8 cellular contexts compared by ENCODE assay signal in the genomic region with DNA sequence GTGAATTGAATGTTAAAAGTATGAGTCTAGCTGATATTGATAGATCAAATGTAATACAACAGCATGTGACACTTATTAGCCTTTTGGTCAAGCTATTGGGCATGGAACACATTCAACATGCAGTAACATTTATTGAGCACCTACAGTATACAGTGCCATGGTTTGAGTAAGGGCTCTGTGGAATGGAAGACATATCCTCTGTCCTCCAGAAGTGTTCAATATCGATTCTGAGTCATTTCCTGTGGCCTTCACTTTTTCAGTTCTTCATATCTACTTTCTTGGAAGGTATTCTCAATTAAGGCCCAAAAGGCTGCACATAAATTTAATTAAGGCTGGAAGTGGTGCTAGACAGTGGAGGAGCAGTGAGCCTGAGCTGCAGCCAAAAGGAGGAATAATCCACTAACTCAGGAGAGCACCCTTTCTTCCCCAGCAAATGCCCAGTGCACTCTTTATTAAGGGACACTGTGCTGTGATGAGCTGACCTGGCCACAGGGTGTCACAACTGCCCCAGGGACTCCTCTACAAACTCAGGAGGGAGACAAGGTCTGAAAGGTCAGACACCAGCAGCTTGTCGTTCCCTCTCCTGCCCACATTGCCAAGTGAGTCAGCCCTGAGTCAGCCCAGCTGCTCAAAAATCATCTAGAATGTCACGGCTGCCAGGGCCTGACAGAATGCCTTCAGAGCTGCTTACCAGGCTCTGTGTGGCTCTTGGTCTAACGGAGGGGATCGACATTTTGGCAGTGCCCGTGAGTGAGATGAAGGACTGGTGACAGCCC.
DNase-seq lines count a peak whose midpoint lies in the region; ATAC-seq, FAIRE-seq and TF ChIP-seq lines count a peak whose summit lies in the region.

No MANE protein-coding gene starts in this region.

- H3K9me3 ChIP-seq in CD8-positive, alpha-beta memory T cell (ENCODE audit: low read length), result no peaks in the 10 kb centered on the region
- H3K9me3 ChIP-seq in right atrium auricular region (no peaks in the 10 kb centered on the region), small intestine (ENCODE audit: control insufficient read depth, low read depth) (no peaks in the 10 kb centered on the region)

- TF ChIP-seq CTCF in right atrium auricular region (IDR thresholded peaks at IDR 0.05) (peak; percentile 20 to 66), CD14-positive monocyte (IDR thresholded peaks at IDR 0.05) (no peak)

- CTCF ChIA-PET in CD8-positive, alpha-beta memory T cell (lab: Charles Lee), result interaction anchor here (0.7 to 2.4 kb wide), 13 partner anchors 10 to 393 kb away, joined by 3 to 36 read pairs (median 4); no protein-coding TSS in a partner anchor

- no peaks in the 10 kb centered on the region for H3K36me3 Mint-ChIP-seq in CD8-positive, alpha-beta memory T cell
- H3K36me3 Mint-ChIP-seq in activated naive CD8-positive, alpha-beta T cell treated with anti-CD3 and anti-CD28 coated beads, Interleukin-2, amount 10 ng/mL, durations not matched to agents 7 days and 5 days, result no peaks in the 10 kb centered on the region
- no peaks in the 10 kb centered on the region for H3K36me3 Mint-ChIP-seq in CD14-positive monocyte

- H3K4me1 Mint-ChIP-seq in CD8-positive, alpha-beta memory T cell, result peaks cover 11 to 47% (median 29%) of the 10 kb centered on the region in 3 donors
- peaks cover 17% of the 10 kb centered on the region for H3K4me1 Mint-ChIP-seq in activated naive CD8-positive, alpha-beta T cell treated with anti-CD3 and anti-CD28 coated beads, Interleukin-2, amount 10 ng/mL, durations not matched to agents 7 days and 5 days
- H3K4me1 Mint-ChIP-seq in CD14-positive monocyte, result no peaks in the 10 kb centered on the region

- peaks cover 7% of the 10 kb centered on the region for H3K4me1 ChIP-seq in CD8-positive, alpha-beta memory T cell (ENCODE audit: insufficient read depth, low read length)
- H3K4me1 ChIP-seq in right atrium auricular region (no peaks in the 10 kb centered on the region), small intestine (ENCODE audit: control insufficient read depth in 2 of 2, insufficient read depth in 1 of 2, low read depth in 1 of 2, low read length in 1 of 2) (peaks cover 3% of the 10 kb centered on the region in 2 donors)

- no peak overlapping the region for H3K27ac ChIP-seq in CD8-positive, alpha-beta memory T cell (ENCODE audit: low read depth, low read length)
- H3K27ac ChIP-seq in right atrium auricular region (peak overlapping the region in 1 of 2 donors; percentile 29), small intestine (ENCODE audit: low read depth in 1 of 2, low read length in 1 of 2) (no peak overlapping the region)

- 7 to 32% (median 11%) methylated on average over 6 of the region's 6 CpGs for WGBS in small intestine, 3 donors

- H3K36me3 ChIP-seq in CD8-positive, alpha-beta memory T cell (ENCODE audit: insufficient read depth, low read length), result no peaks in the 10 kb centered on the region
- H3K36me3 ChIP-seq in right atrium auricular region (no peaks in the 10 kb centered on the region), small intestine (ENCODE audit: control insufficient read depth in 2 of 2, insufficient read depth in 2 of 2, low read length in 2 of 2) (no peaks in the 10 kb centered on the region)

- peak; percentile 99 for ATAC-seq in activated naive CD8-positive, alpha-beta T cell treated with anti-CD3 and anti-CD28 coated beads, Interleukin-2, amount 10 ng/mL, durations not matched to agents 7 days and 5 days (ENCODE audit: low read depth)
- ATAC-seq in HG02973 (IDR thresholded peaks at IDR 0.05; ENCODE audit: unreplicated experiment), result no peak

- no peaks in the 10 kb centered on the region for H3K27me3 ChIP-seq in CD8-positive, alpha-beta memory T cell (ENCODE audit: insufficient read depth, low read length, poor library complexity, severe bottlenecking)
- H3K27me3 ChIP-seq in right atrium auricular region (no peaks in the 10 kb centered on the region), small intestine (ENCODE audit: control insufficient read depth in 2 of 2, insufficient read depth in 2 of 2, low read length in 2 of 2) (no peaks in the 10 kb centered on the region)

- no peaks in the 10 kb centered on the region for H3K9me3 Mint-ChIP-seq in CD8-positive, alpha-beta memory T cell
- no peaks in the 10 kb centered on the region for H3K9me3 Mint-ChIP-seq in activated naive CD8-positive, alpha-beta T cell treated with anti-CD3 and anti-CD28 coated beads, Interleukin-2, amount 10 ng/mL, durations not matched to agents 7 days and 5 days
- H3K9me3 Mint-ChIP-seq in CD14-positive monocyte, result peaks cover 0 to 5% (median 1%) of the 10 kb centered on the region in 7 donors

- no peak for FAIRE-seq in small intestine (lab: Jason Lieb, UNC)

- POLR2A ChIA-PET in CD8-positive, alpha-beta memory T cell (lab: Charles Lee), result interaction anchor here (0.7 to 1.3 kb wide), 4 partner anchors 10 to 118 kb away, joined by 3 to 4 read pairs (median 4); no protein-coding TSS in a partner anchor
- POLR2A ChIA-PET in activated naive CD8-positive, alpha-beta T cell treated with anti-CD3 and anti-CD28 coated beads, Interleukin-2, amount 10 ng/mL, durations not matched to agents 7 days and 5 days (lab: Charles Lee), result interaction anchor here (0.6 kb wide), 1 partner anchor 776 kb away, joined by 3 read pairs; no protein-coding TSS in a partner anchor

- peaks cover 0 to 1% of the 10 kb centered on the region in 2 donors for H3K27me3 Mint-ChIP-seq in CD8-positive, alpha-beta memory T cell
- no peaks in the 10 kb centered on the region for H3K27me3 Mint-ChIP-seq in activated naive CD8-positive, alpha-beta T cell treated with anti-CD3 and anti-CD28 coated beads, Interleukin-2, amount 10 ng/mL, durations not matched to agents 7 days and 5 days
- peaks cover 0 to 4% (median 4%) of the 10 kb centered on the region in 3 donors for H3K27me3 Mint-ChIP-seq in CD14-positive monocyte (ENCODE audit: low read depth in 3 of 3)

- peak overlapping the region in 5 of 8 donors; percentile 4 to 87 (median 13) for H3K27ac Mint-ChIP-seq in CD8-positive, alpha-beta memory T cell
- peak overlapping the region; percentile 62 for H3K27ac Mint-ChIP-seq in activated naive CD8-positive, alpha-beta T cell treated with anti-CD3 and anti-CD28 coated beads, Interleukin-2, amount 10 ng/mL, durations not matched to agents 7 days and 5 days
- no peak overlapping the region for H3K27ac Mint-ChIP-seq in CD14-positive monocyte

- intact Hi-C loops in CD14-positive monocyte (cut with micrococcal nuclease), result no loop called here

- no peak overlapping the region for H3K4me3 ChIP-seq in CD8-positive, alpha-beta memory T cell (ENCODE audit: low read length)
- no peak overlapping the region for H3K4me3 ChIP-seq in right atrium auricular region
- no peak overlapping the region for H3K4me3 ChIP-seq in small intestine (ENCODE audit: low read depth in 1 of 2, low read length in 2 of 2)

- peak overlapping the region in 3 of 7 donors; percentile 5 to 19 (median 13) for H3K4me3 Mint-ChIP-seq in CD8-positive, alpha-beta memory T cell
- H3K4me3 Mint-ChIP-seq in activated naive CD8-positive, alpha-beta T cell treated with anti-CD3 and anti-CD28 coated beads, Interleukin-2, amount 10 ng/mL, durations not matched to agents 7 days and 5 days, result no peak overlapping the region
- no peak overlapping the region for H3K4me3 Mint-ChIP-seq in CD14-positive monocyte

- DNase-seq in CD8-positive, alpha-beta memory T cell, result peak; percentile 7 to 82 (median 30)
- peak; percentile 96 for DNase-seq in HS-27A (ENCODE audit: low read depth)
- DNase-seq in SKM-1 (lab: John Stamatoyannopoulos, UW; ENCODE audit: unreplicated experiment), result peak; percentile 26
- DNase-seq in activated naive CD8-positive, alpha-beta T cell treated with anti-CD3 and anti-CD28 coated beads, Interleukin-2, amount 10 ng/mL, durations not matched to agents 7 days and 5 days, result peak; percentile 62
- DNase-seq in right atrium auricular region (ENCODE audit: low spot score), result peak; percentile 72
- DNase-seq in small intestine, result peak; percentile 98
- no peak for DNase-seq in CD14-positive monocyte (ENCODE audit: low spot score)

Comparison
In these comparisons a context has a peak if more than half of its experiments do, and no peak if none do; other contexts are left out.
1. H3K27ac Mint-ChIP-seq: peak in CD8-positive, alpha-beta memory T cell (5 of 8) and activated naive CD8-positive, alpha-beta T cell treated with anti-CD3 and anti-CD28 coated beads, Interleukin-2, amount 10 ng/mL, durations not matched to agents 7 days and 5 days (single experiment); none in CD14-positive monocyte (0 of 7).